1 cellular context compared by ENCODE assay signal in genomic region chr7:138066954-138067394, GRCh38.
TF ChIP-seq lines count a peak whose summit lies in the region.

No MANE protein-coding gene starts in this region.

TF ChIP-seq in HepG2, 621 proteins besides CTCF, POLR2A, EP300 and RAD21 (continued from another document and continues in another):
- no peak for TF ChIP-seq NFATC3 (CRISPR knock-in tag; IDR thresholded peaks at IDR 0.05)
- no peak for TF ChIP-seq KDM2A (CRISPR knock-in tag; IDR thresholded peaks at IDR 0.05; ENCODE audit: borderline replicate concordance, low read depth)
- TF ChIP-seq REST (IDR thresholded peaks at IDR 0.05; ENCODE audit: borderline replicate concordance in 1 of 2, low read depth in 1 of 2, low read length in 2 of 2), result no peak
- no peak for TF ChIP-seq ZNF280B (CRISPR knock-in tag; IDR thresholded peaks at IDR 0.05; ENCODE audit: borderline replicate concordance)
- no peak for TF ChIP-seq LCORL (IDR thresholded peaks at IDR 0.05)
- 0 out of 2 replicates have a peak, but pooled peaks have one; percentile 50 for TF ChIP-seq LCORL (CRISPR knock-in tag; IDR thresholded peaks at IDR 0.05)
- TF ChIP-seq ZSCAN29 (CRISPR knock-in tag; conservative IDR thresholded peaks at IDR 0.05), result 0 out of 2 replicates have a peak, but pooled peaks have one; percentile 68
- no peak for TF ChIP-seq HOXA7 (CRISPR knock-in tag; IDR thresholded peaks at IDR 0.05)
- no peak for TF ChIP-seq ZNF749 (CRISPR knock-in tag; IDR thresholded peaks at IDR 0.05; ENCODE audit: borderline replicate concordance)
- TF ChIP-seq ZNF549 (CRISPR knock-in tag; IDR thresholded peaks at IDR 0.05), result no peak
- TF ChIP-seq RXRA (CRISPR knock-in tag; IDR thresholded peaks at IDR 0.05), result no peak
- TF ChIP-seq GATA4 (IDR thresholded peaks at IDR 0.05; ENCODE audit: borderline replicate concordance, low read depth), result peak; percentile 90
- TF ChIP-seq KLF16 (CRISPR knock-in tag; IDR thresholded peaks at IDR 0.05), result no peak
- TF ChIP-seq TEF (CRISPR knock-in tag; IDR thresholded peaks at IDR 0.05), result no peak
- no peak for TF ChIP-seq ZNF33B (CRISPR knock-in tag; IDR thresholded peaks at IDR 0.05)
- TF ChIP-seq MZF1 (CRISPR knock-in tag; IDR thresholded peaks at IDR 0.05; ENCODE audit: borderline replicate concordance), result no peak
- 0 out of 2 replicates have a peak, but pooled peaks have one; percentile 1 for TF ChIP-seq ZBTB25 (CRISPR knock-in tag; IDR thresholded peaks at IDR 0.05)
- no peak for TF ChIP-seq MTF2 (CRISPR knock-in tag; IDR thresholded peaks at IDR 0.05; ENCODE audit: borderline replicate concordance)
- no peak for TF ChIP-seq KDM1A (CRISPR knock-in tag; IDR thresholded peaks at IDR 0.05)
- no peak for TF ChIP-seq ZNF34 (CRISPR knock-in tag; IDR thresholded peaks at IDR 0.05; ENCODE audit: borderline replicate concordance)
- no peak for TF ChIP-seq HDAC6 (IDR thresholded peaks at IDR 0.05; ENCODE audit: low read depth, low read length)
- no peak for TF ChIP-seq ZNF180 (CRISPR knock-in tag; IDR thresholded peaks at IDR 0.05; ENCODE audit: borderline replicate concordance, low read depth)
- TF ChIP-seq ZNF710 (CRISPR knock-in tag; IDR thresholded peaks at IDR 0.05; ENCODE audit: borderline replicate concordance), result no peak
- TF ChIP-seq CHD4 (IDR thresholded peaks at IDR 0.05; ENCODE audit: borderline replicate concordance, low read length), result no peak
- no peak for TF ChIP-seq ZNF468 (CRISPR knock-in tag; IDR thresholded peaks at IDR 0.05)
- no peak for TF ChIP-seq USF2 (IDR thresholded peaks at IDR 0.05; ENCODE audit: low read depth, low read length)
- no peak for TF ChIP-seq USF2 (CRISPR knock-in tag; IDR thresholded peaks at IDR 0.05; ENCODE audit: borderline replicate concordance)
- TF ChIP-seq ZSCAN22 (CRISPR knock-in tag; IDR thresholded peaks at IDR 0.05), result no peak
- TF ChIP-seq THAP11 (CRISPR knock-in tag; IDR thresholded peaks at IDR 0.05), result no peak
- no peak for TF ChIP-seq CEBPB (IDR thresholded peaks at IDR 0.05; ENCODE audit: borderline replicate concordance, low read depth, low read length)
- peak; percentile 79 for TF ChIP-seq BCL6 (CRISPR knock-in tag; IDR thresholded peaks at IDR 0.05)
- TF ChIP-seq SRSF1 (optimal IDR thresholded peaks at IDR 0.05; ENCODE audit: low read depth, low read length), result no peak
- TF ChIP-seq ZNF703 (CRISPR knock-in tag; IDR thresholded peaks at IDR 0.05; ENCODE audit: borderline replicate concordance), result no peak
- no peak for TF ChIP-seq TOE1 (CRISPR knock-in tag; IDR thresholded peaks at IDR 0.05)
- TF ChIP-seq ZMYM3 (CRISPR knock-in tag; IDR thresholded peaks at IDR 0.05), result peak; percentile 47; the same call in 1 of the 2 replicates
- peak; percentile 84 for TF ChIP-seq NR2F2 (IDR thresholded peaks at IDR 0.05; ENCODE audit: borderline replicate concordance, low read depth)
- no peak for TF ChIP-seq RBM39 (IDR thresholded peaks at IDR 0.05; ENCODE audit: low read depth, low read length, poor library complexity, severe bottlenecking)
- TF ChIP-seq ZNF597 (CRISPR knock-in tag; IDR thresholded peaks at IDR 0.05), result no peak
- TF ChIP-seq ETV6 (CRISPR knock-in tag; conservative IDR thresholded peaks at IDR 0.05), result no peak
- 0 out of 2 replicates have a peak, but pooled peaks have one; percentile 11 for TF ChIP-seq ZNF362 (CRISPR knock-in tag; IDR thresholded peaks at IDR 0.05; ENCODE audit: borderline replicate concordance)
- no peak for TF ChIP-seq E2F1 (CRISPR knock-in tag; IDR thresholded peaks at IDR 0.05)
- no peak for TF ChIP-seq AGO2 (optimal IDR thresholded peaks at IDR 0.05; ENCODE audit: low read depth, low read length)
- TF ChIP-seq ZNF598 (CRISPR knock-in tag; IDR thresholded peaks at IDR 0.05; ENCODE audit: borderline replicate concordance), result no peak
- no peak for TF ChIP-seq ZNF235 (CRISPR knock-in tag; IDR thresholded peaks at IDR 0.05; ENCODE audit: borderline replicate concordance)
- peak; percentile 23; the same call in 1 of the 2 replicates for TF ChIP-seq HOXA3 (CRISPR knock-in tag; IDR thresholded peaks at IDR 0.05)
- no peak for TF ChIP-seq SRY (CRISPR knock-in tag; IDR thresholded peaks at IDR 0.05)
- TF ChIP-seq ZBTB39 (CRISPR knock-in tag; IDR thresholded peaks at IDR 0.05), result peak; percentile 98
- TF ChIP-seq HMG20B (CRISPR knock-in tag; conservative IDR thresholded peaks at IDR 0.05), result 0 out of 2 replicates have a peak, but pooled peaks have one; percentile 23
